ENCODE assay signal across 16 cellular contexts in the genomic region with DNA sequence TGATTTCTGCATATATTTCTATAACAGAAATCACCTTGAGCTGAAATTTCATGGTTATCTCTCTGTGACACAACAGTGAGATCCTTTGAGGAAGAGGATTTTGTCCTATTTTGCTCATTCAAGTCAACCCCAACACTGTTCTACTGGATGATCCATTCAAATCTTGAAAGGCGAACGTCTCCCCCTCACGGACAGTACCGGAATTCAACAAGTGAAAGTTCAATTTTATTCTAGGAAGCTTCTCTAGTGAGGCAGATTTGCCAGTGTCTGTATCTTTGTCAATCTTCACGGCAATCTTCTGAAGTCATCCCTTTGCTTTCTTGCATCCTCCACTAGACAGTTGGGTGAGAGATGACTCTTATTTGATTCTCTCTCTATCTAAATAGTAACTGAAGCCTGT.
DNase-seq lines count a peak whose midpoint lies in the region; ATAC-seq, FAIRE-seq and TF ChIP-seq lines count a peak whose summit lies in the region.
"Had no signal": no experiment of that assay in that cellular context is flagged by ENCODE, and none has a peak within 500 bp of the region (broad histone marks: within the 10 kb centered on the region; RNA-seq: fewer than 3 reads in every experiment).

No MANE protein-coding gene starts in this region.

- H3K79me2 ChIP-seq in astrocyte (ENCODE audit: insufficient read depth, low read length), result no peaks in the 10 kb centered on the region

- FAIRE-seq in astrocyte (lab: Jason Lieb, UNC), result peak; percentile 39
- FAIRE-seq: frontal cortex, keratinocyte had no signal

- TF ChIP-seq CTCF in astrocyte (IDR thresholded peaks at IDR 0.05; ENCODE audit: insufficient read depth, low read depth, low read length) (no peak), kidney epithelial cell (IDR thresholded peaks at IDR 0.05; ENCODE audit: insufficient read depth, low read length, poor library complexity, severe bottlenecking) (peak; percentile 6)

- ATAC-seq in GM18498 (IDR thresholded peaks at IDR 0.05; ENCODE audit: unreplicated experiment), result no peak
- no peak for ATAC-seq in HG03097 (IDR thresholded peaks at IDR 0.05; ENCODE audit: low FRiP score, unreplicated experiment)
- ATAC-seq: natural killer cell treated with Interleukin-12 subunit alpha and Interleukin-12 subunit beta and Interleukin-15 and Interleukin-18, amount 100 ng/mL, for 72 hours had no signal

- H3K4me3 ChIP-seq in astrocyte (ENCODE audit: insufficient read depth, low read depth, low read length) (no peak overlapping the region), kidney epithelial cell (ENCODE audit: low read depth, low read length) (no peak overlapping the region)
- H3K4me3 ChIP-seq: coronary artery had no signal

- H3K9me3 Mint-ChIP-seq in astrocyte (ENCODE audit: unreplicated experiment), result peaks cover 3% of the 10 kb centered on the region

- H3K27me3 Mint-ChIP-seq in astrocyte (ENCODE audit: low read depth, unreplicated experiment), result no peaks in the 10 kb centered on the region

- H3K4me1 Mint-ChIP-seq in astrocyte (ENCODE audit: low read depth, unreplicated experiment), result peaks cover 2% of the 10 kb centered on the region

- peak; percentile 43 for DNase-seq in Daoy (ENCODE audit: low read depth)
- DNase-seq in LoVo (ENCODE audit: low spot score), result peak; percentile 19
- DNase-seq in astrocyte (ENCODE audit: low read depth), result peak; percentile 14
- no peak for DNase-seq in kidney epithelial cell (ENCODE audit: low read depth)
- DNase-seq in NAMALWA (ENCODE audit: low spot score), result no peak
- DNase-seq in NCI-H2107 treated with DMSO at 0.1 percent for 48 hours (lab: John Stamatoyannopoulos, UW; ENCODE audit: unreplicated experiment), result no peak
- DNase-seq: CD4-positive, CD25-positive, alpha-beta regulatory T cell; GF-D8; T-helper 9 cell had no signal

- H4K20me1 ChIP-seq in astrocyte (ENCODE audit: insufficient read depth, low read length), result no peaks in the 10 kb centered on the region

- H3K27ac ChIP-seq in astrocyte (ENCODE audit: low read depth, low read length), result no peak overlapping the region
- H3K27ac ChIP-seq: coronary artery had no signal

- no peak overlapping the region for H2AFZ ChIP-seq in astrocyte (ENCODE audit: low read depth, low read length)

- H3K9ac ChIP-seq in astrocyte (ENCODE audit: low read length), result no peak overlapping the region

- H3K9me3 ChIP-seq in astrocyte (ENCODE audit: insufficient read depth, low read depth, low read length), result no peaks in the 10 kb centered on the region

- H3K36me3 Mint-ChIP-seq in astrocyte (ENCODE audit: low read depth, unreplicated experiment), result no peaks in the 10 kb centered on the region
- H3K36me3 Mint-ChIP-seq: CD4-positive, CD25-positive, alpha-beta regulatory T cell had no signal

- H3K27ac Mint-ChIP-seq in astrocyte (ENCODE audit: unreplicated experiment), result no peak overlapping the region
- H3K27ac Mint-ChIP-seq: activated naive CD4-positive, alpha-beta T cell treated with anti-CD3 and anti-CD28 coated beads, Interleukin-2, amount 50 U/mL, for 72 hours; CD4-positive, CD25-positive, alpha-beta regulatory T cell; natural killer cell treated with Interleukin-12 subunit alpha and Interleukin-12 subunit beta and Interleukin-15 and Interleukin-18, amount 100 ng/mL, for 72 hours had no signal

- H3K36me3 ChIP-seq in astrocyte (ENCODE audit: insufficient read depth, low read length) (no peaks in the 10 kb centered on the region), kidney epithelial cell (ENCODE audit: control insufficient read depth, insufficient read depth, low read length) (no peaks in the 10 kb centered on the region)

- H3K27me3 ChIP-seq in astrocyte (ENCODE audit: insufficient read depth, low read length) (no peaks in the 10 kb centered on the region), kidney epithelial cell (ENCODE audit: control insufficient read depth, insufficient read depth, low read length) (no peaks in the 10 kb centered on the region)

- H3K4me1 ChIP-seq in astrocyte (ENCODE audit: insufficient read depth, low read length), result no peaks in the 10 kb centered on the region

- no peak overlapping the region for H3K4me3 Mint-ChIP-seq in astrocyte (ENCODE audit: unreplicated experiment)
- H3K4me3 Mint-ChIP-seq: CD4-positive, CD25-positive, alpha-beta regulatory T cell; natural killer cell treated with Interleukin-12 subunit alpha and Interleukin-12 subunit beta and Interleukin-15 and Interleukin-18, amount 100 ng/mL, for 72 hours had no signal

- H3K4me2 ChIP-seq in astrocyte (ENCODE audit: low read length), result no peak overlapping the region

Comparison
In these comparisons a context has a peak if more than half of its experiments do, and no peak if none do; other contexts are left out.
1. DNase-seq: peak in Daoy (single experiment), LoVo (single experiment) and astrocyte (single experiment); none in kidney epithelial cell (single experiment), NAMALWA (single experiment) and NCI-H2107 treated with DMSO at 0.1 percent for 48 hours (single experiment).